ENCODE assay signal across 1 cellular context in the genomic region with DNA sequence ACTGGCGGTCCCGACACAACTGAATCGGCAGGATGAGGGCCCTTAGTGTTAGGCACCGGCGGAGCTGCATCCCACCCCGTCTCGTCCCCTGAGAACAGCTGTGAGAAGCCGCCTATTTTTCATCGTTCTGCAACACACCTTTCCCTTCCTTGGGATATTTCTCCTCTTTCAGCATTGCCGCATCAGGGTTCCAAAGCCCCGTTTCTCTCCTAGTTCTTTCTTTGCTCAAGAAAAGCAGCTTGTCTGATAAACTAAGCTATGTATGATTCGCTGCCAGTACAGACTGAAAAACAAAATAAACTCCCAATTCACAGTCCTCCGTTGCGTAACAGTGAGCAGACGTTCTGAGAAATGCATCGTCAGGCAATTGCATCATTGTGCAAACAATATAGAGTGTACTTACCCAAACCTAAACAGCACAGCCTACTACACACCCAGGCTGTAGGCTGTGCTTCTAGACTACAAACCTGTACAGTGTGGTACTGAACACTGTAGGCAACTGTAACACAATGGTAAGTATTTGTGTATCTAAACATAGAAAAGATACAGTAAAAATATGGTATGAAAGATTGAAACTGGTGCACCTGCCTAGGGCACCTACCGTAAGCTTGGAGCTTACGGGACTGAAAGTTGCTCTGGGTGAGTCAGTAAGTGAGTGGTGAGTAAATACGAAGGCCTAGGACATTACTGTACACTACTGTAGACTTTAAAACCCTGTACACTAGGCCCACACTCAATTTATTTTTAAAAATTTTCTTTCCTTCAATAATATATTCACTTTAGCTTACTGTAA.
TF ChIP-seq lines count a peak whose summit lies in the region.

No MANE protein-coding gene starts in this region.

TF ChIP-seq in HepG2, 621 proteins besides CTCF, POLR2A, EP300 and RAD21 (continued from another document and continues in another):
- peak; percentile 15; the same call in 1 of the 2 replicates for TF ChIP-seq KLF12 (CRISPR knock-in tag; IDR thresholded peaks at IDR 0.05; ENCODE audit: borderline replicate concordance)
- no peak for TF ChIP-seq YEATS2 (CRISPR knock-in tag; IDR thresholded peaks at IDR 0.05; ENCODE audit: borderline replicate concordance)
- no peak for TF ChIP-seq GMEB2 (CRISPR knock-in tag; IDR thresholded peaks at IDR 0.05; ENCODE audit: low read depth)
- no peak for TF ChIP-seq ZNF484 (CRISPR knock-in tag; IDR thresholded peaks at IDR 0.05; ENCODE audit: borderline replicate concordance, low read depth)
- TF ChIP-seq HNF4G (IDR thresholded peaks at IDR 0.05; ENCODE audit: borderline replicate concordance, low read depth, low read length): no peak
- TF ChIP-seq HNF4G (CRISPR knock-in tag; IDR thresholded peaks at IDR 0.05; ENCODE audit: borderline replicate concordance, low read depth): no peak
- peak in 1 of 2 experiments; percentile 96; a peak in 2 of 4 replicates for TF ChIP-seq ATF4 (CRISPR knock-in tag; IDR thresholded peaks at IDR 0.05)
- TF ChIP-seq ZNF225 (CRISPR knock-in tag; IDR thresholded peaks at IDR 0.05): no peak
- TF ChIP-seq NBN (conservative IDR thresholded peaks at IDR 0.05): no peak
- TF ChIP-seq EZH2 (conservative IDR thresholded peaks at IDR 0.05; ENCODE audit: low read depth, low read length): no peak
- peak; percentile 92 for TF ChIP-seq ZNF12 (CRISPR knock-in tag; IDR thresholded peaks at IDR 0.05)
- no peak for TF ChIP-seq PRPF4 (IDR thresholded peaks at IDR 0.05; ENCODE audit: low read depth, low read length, poor library complexity, severe bottlenecking)
- TF ChIP-seq PHF5A (CRISPR knock-in tag; IDR thresholded peaks at IDR 0.05; ENCODE audit: low read depth, unreplicated experiment): peak; percentile 22
- TF ChIP-seq YEATS4 (CRISPR knock-in tag; IDR thresholded peaks at IDR 0.05; ENCODE audit: borderline replicate concordance): no peak
- 0 out of 2 replicates have a peak, but pooled peaks have one; percentile 39 for TF ChIP-seq ATF5 (CRISPR knock-in tag; IDR thresholded peaks at IDR 0.05; ENCODE audit: low read depth)
- TF ChIP-seq TARDBP (CRISPR knock-in tag; IDR thresholded peaks at IDR 0.05): 0 out of 2 replicates have a peak, but pooled peaks have one; percentile 32
- TF ChIP-seq ZNF775 (CRISPR knock-in tag; IDR thresholded peaks at IDR 0.05; ENCODE audit: borderline replicate concordance): no peak
- TF ChIP-seq TCF7L2 (IDR thresholded peaks at IDR 0.05; ENCODE audit: low read depth, low read length): no peak
- no peak for TF ChIP-seq PCBP1 (IDR thresholded peaks at IDR 0.05; ENCODE audit: borderline replicate concordance, low read depth, low read length)
- TF ChIP-seq MTA1 (CRISPR knock-in tag; IDR thresholded peaks at IDR 0.05; ENCODE audit: borderline replicate concordance): no peak
- TF ChIP-seq MTF1 (CRISPR knock-in tag; IDR thresholded peaks at IDR 0.05): no peak
- TF ChIP-seq MEIS1 (CRISPR knock-in tag; IDR thresholded peaks at IDR 0.05; ENCODE audit: borderline replicate concordance): no peak
- TF ChIP-seq TCF12 (IDR thresholded peaks at IDR 0.05): no peak
- no peak for TF ChIP-seq TCF12 (CRISPR knock-in tag; IDR thresholded peaks at IDR 0.05)
- TF ChIP-seq JDP2 (CRISPR knock-in tag; IDR thresholded peaks at IDR 0.05; ENCODE audit: borderline replicate concordance): no peak
- TF ChIP-seq, protein P1, sequence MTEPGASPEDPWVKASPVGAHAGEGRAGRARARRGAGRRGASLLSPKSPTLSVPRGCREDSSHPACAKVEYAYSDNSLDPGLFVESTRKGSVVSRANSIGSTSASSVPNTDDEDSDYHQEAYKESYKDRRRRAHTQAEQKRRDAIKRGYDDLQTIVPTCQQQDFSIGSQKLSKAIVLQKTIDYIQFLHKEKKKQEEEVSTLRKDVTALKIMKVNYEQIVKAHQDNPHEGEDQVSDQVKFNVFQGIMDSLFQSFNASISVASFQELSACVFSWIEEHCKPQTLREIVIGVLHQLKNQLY (CRISPR knock-in tag; IDR thresholded peaks at IDR 0.05): no peak
- no peak for TF ChIP-seq POLR2AphosphoS5 (IDR thresholded peaks at IDR 0.05; ENCODE audit: low read depth, low read length)
- TF ChIP-seq ZNF569 (CRISPR knock-in tag; IDR thresholded peaks at IDR 0.05; ENCODE audit: borderline replicate concordance): no peak
- TF ChIP-seq ZBTB21 (CRISPR knock-in tag; IDR thresholded peaks at IDR 0.05): no peak; the same call in 1 of the 2 replicates
- TF ChIP-seq ZNF703 (CRISPR knock-in tag; IDR thresholded peaks at IDR 0.05; ENCODE audit: borderline replicate concordance): peak; percentile 45; the same call in 1 of the 2 replicates
- no peak for TF ChIP-seq THYN1 (CRISPR knock-in tag; IDR thresholded peaks at IDR 0.05; ENCODE audit: borderline replicate concordance, low read depth)
- TF ChIP-seq ZNF557 (CRISPR knock-in tag; IDR thresholded peaks at IDR 0.05): no peak
- TF ChIP-seq HMGXB3 (CRISPR knock-in tag; IDR thresholded peaks at IDR 0.05; ENCODE audit: borderline replicate concordance): peak; percentile 54; the same call in 1 of the 2 replicates
- TF ChIP-seq, protein P2, sequence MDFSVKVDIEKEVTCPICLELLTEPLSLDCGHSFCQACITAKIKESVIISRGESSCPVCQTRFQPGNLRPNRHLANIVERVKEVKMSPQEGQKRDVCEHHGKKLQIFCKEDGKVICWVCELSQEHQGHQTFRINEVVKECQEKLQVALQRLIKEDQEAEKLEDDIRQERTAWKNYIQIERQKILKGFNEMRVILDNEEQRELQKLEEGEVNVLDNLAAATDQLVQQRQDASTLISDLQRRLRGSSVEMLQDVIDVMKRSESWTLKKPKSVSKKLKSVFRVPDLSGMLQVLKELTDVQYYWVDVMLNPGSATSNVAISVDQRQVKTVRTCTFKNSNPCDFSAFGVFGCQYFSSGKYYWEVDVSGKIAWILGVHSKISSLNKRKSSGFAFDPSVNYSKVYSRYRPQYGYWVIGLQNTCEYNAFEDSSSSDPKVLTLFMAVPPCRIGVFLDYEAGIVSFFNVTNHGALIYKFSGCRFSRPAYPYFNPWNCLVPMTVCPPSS (IDR thresholded peaks at IDR 0.05): no peak
- peak; percentile 23; the same call in 1 of the 2 replicates for TF ChIP-seq HOXA3 (CRISPR knock-in tag; IDR thresholded peaks at IDR 0.05)
- no peak; the same call in 1 of the 2 replicates for TF ChIP-seq ZNF124 (CRISPR knock-in tag; IDR thresholded peaks at IDR 0.05)
- TF ChIP-seq KLF11 (CRISPR knock-in tag; IDR thresholded peaks at IDR 0.05): 0 out of 2 replicates have a peak, but pooled peaks have one; percentile 17
- TF ChIP-seq ZNF619 (CRISPR knock-in tag; IDR thresholded peaks at IDR 0.05): no peak
- TF ChIP-seq ZNF263 (CRISPR knock-in tag; IDR thresholded peaks at IDR 0.05): no peak
- TF ChIP-seq ZSCAN30 (CRISPR knock-in tag; IDR thresholded peaks at IDR 0.05): no peak
- peak; percentile 28; the same call in 1 of the 2 replicates for TF ChIP-seq HNF4A (CRISPR knock-in tag; IDR thresholded peaks at IDR 0.05)
- TF ChIP-seq, protein P3, sequence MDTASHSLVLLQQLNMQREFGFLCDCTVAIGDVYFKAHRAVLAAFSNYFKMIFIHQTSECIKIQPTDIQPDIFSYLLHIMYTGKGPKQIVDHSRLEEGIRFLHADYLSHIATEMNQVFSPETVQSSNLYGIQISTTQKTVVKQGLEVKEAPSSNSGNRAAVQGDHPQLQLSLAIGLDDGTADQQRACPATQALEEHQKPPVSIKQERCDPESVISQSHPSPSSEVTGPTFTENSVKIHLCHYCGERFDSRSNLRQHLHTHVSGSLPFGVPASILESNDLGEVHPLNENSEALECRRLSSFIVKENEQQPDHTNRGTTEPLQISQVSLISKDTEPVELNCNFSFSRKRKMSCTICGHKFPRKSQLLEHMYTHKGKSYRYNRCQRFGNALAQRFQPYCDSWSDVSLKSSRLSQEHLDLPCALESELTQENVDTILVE (CRISPR knock-in tag; IDR thresholded peaks at IDR 0.05): peak; percentile 65; the same call in 1 of the 2 replicates
- no peak for TF ChIP-seq CENPT (CRISPR knock-in tag; IDR thresholded peaks at IDR 0.05; ENCODE audit: low read depth)
- no peak for TF ChIP-seq ZNF615 (CRISPR knock-in tag; IDR thresholded peaks at IDR 0.05; ENCODE audit: borderline replicate concordance)
- no peak for TF ChIP-seq TRAFD1 (CRISPR knock-in tag; IDR thresholded peaks at IDR 0.05; ENCODE audit: borderline replicate concordance)
- 0 out of 2 replicates have a peak, but pooled peaks have one; percentile 17 for TF ChIP-seq ZSCAN29 (CRISPR knock-in tag; conservative IDR thresholded peaks at IDR 0.05)
- TF ChIP-seq ZNF576 (CRISPR knock-in tag; IDR thresholded peaks at IDR 0.05): no peak
